19 cellular contexts compared by ENCODE assay signal in genomic region chr13:71252191-71252704, GRCh38.
A peak's percentile ranks its signal among the peaks of the same experiment; 100 is the strongest.
DNase-seq lines count a peak whose midpoint lies in the region; ATAC-seq, FAIRE-seq and TF ChIP-seq lines count a peak whose summit lies in the region.
"Had no signal": no experiment of that assay in that cellular context is flagged by ENCODE, and none has a peak within 500 bp of the region (broad histone marks: within the 10 kb centered on the region; RNA-seq: fewer than 3 reads in every experiment).

No MANE protein-coding gene starts in this region.

- no peak overlapping the region for H3K27ac ChIP-seq in left lung
- H3K27ac ChIP-seq: dorsolateral prefrontal cortex, spleen, testis had no signal

- ATAC-seq in left lung (peak; percentile 31), HG03025 (IDR thresholded peaks at IDR 0.05; ENCODE audit: low FRiP score, unreplicated experiment) (no peak), GM21529 (IDR thresholded peaks at IDR 0.05; ENCODE audit: unreplicated experiment) (no peak)
- ATAC-seq in activated T-cell treated with anti-CD3 and anti-CD28 coated beads, Interleukin-2, amount 50 U/mL, for 4 hours: no peak

- peak; percentile 25 to 35 for DNase-seq in AML-193 (lab: John Stamatoyannopoulos, UW)
- peak; percentile 1 for DNase-seq in KBM-7
- peak; percentile 25 for DNase-seq in bronchial epithelial cell (ENCODE audit: low read depth)
- no peak for DNase-seq in left lung
- no peak for DNase-seq in activated T-cell treated with anti-CD3 and anti-CD28 coated beads, Interleukin-2, amount 50 U/mL, for 4 hours
- DNase-seq in ACHN: no peak
- DNase-seq: activated CD4-positive, alpha-beta memory T cell treated with anti-CD3 and anti-CD28 coated beads for 36 hours; activated T-cell treated with anti-CD3 and anti-CD28 coated beads, Interleukin-2, amount 50 U/mL, for 24 hours; dorsolateral prefrontal cortex; IMR-90; NCI-H1092 treated with DMSO at 0.1 percent for 48 hours; NCI-H748 treated with DMSO at 0.1 percent for 48 hours; posterior cingulate gyrus; spleen; testis had no signal

- H3K4me3 ChIP-seq in bronchial epithelial cell (ENCODE audit: low read depth, low read length): no peak overlapping the region
- no peak overlapping the region for H3K4me3 ChIP-seq in left lung
- H3K4me3 ChIP-seq: dorsolateral prefrontal cortex, spleen, testis had no signal

- no peaks in the 10 kb centered on the region for H3K9me3 ChIP-seq in left lung
- H3K9me3 ChIP-seq: spleen, testis had no signal

- no peaks in the 10 kb centered on the region for H3K9me3 Mint-ChIP-seq in activated T-cell treated with anti-CD3 and anti-CD28 coated beads, Interleukin-2, amount 50 U/mL, for 4 hours
- H3K9me3 Mint-ChIP-seq: activated CD4-positive, alpha-beta memory T cell treated with anti-CD3 and anti-CD28 coated beads for 36 hours; activated T-cell treated with anti-CD3 and anti-CD28 coated beads, Interleukin-2, amount 50 U/mL, for 24 hours had no signal

- FAIRE-seq in bronchial epithelial cell (lab: Jason Lieb, UNC): no peak

- no peaks in the 10 kb centered on the region for H3K36me3 Mint-ChIP-seq in activated T-cell treated with anti-CD3 and anti-CD28 coated beads, Interleukin-2, amount 50 U/mL, for 4 hours (ENCODE audit: insufficient read depth)
- H3K36me3 Mint-ChIP-seq: activated CD4-positive, alpha-beta memory T cell treated with anti-CD3 and anti-CD28 coated beads for 36 hours; activated naive CD8-positive, alpha-beta T cell; brain had no signal

- TF ChIP-seq CTCF in bronchial epithelial cell (IDR thresholded peaks at IDR 0.05; ENCODE audit: insufficient read depth, low read length, severe bottlenecking): no peak
- TF ChIP-seq CTCF in left lung (IDR thresholded peaks at IDR 0.05): no peak

- H3K27me3 Mint-ChIP-seq in activated T-cell treated with anti-CD3 and anti-CD28 coated beads, Interleukin-2, amount 50 U/mL, for 4 hours (ENCODE audit: low read depth): no peaks in the 10 kb centered on the region
- H3K27me3 Mint-ChIP-seq: activated naive CD8-positive, alpha-beta T cell; activated T-cell treated with anti-CD3 and anti-CD28 coated beads, Interleukin-2, amount 50 U/mL, for 24 hours had no signal

- H3K36me3 ChIP-seq in bronchial epithelial cell (ENCODE audit: control insufficient read depth, insufficient read depth, low read length) (no peaks in the 10 kb centered on the region), left lung (no peaks in the 10 kb centered on the region)
- H3K36me3 ChIP-seq: spleen had no signal

- intact Hi-C loops in left lung (cut with DNase I): no loop called here

- H3K4me3 Mint-ChIP-seq in activated T-cell treated with anti-CD3 and anti-CD28 coated beads, Interleukin-2, amount 50 U/mL, for 4 hours: no peak overlapping the region
- H3K4me3 Mint-ChIP-seq: activated CD4-positive, alpha-beta memory T cell treated with anti-CD3 and anti-CD28 coated beads for 36 hours; activated naive CD8-positive, alpha-beta T cell; activated T-cell treated with anti-CD3 and anti-CD28 coated beads, Interleukin-2, amount 50 U/mL, for 24 hours; brain had no signal

- H3K4me1 Mint-ChIP-seq in activated T-cell treated with anti-CD3 and anti-CD28 coated beads, Interleukin-2, amount 50 U/mL, for 4 hours (ENCODE audit: low read depth): no peaks in the 10 kb centered on the region

- no peaks in the 10 kb centered on the region for H3K27me3 ChIP-seq in bronchial epithelial cell (ENCODE audit: control insufficient read depth, insufficient read depth, low read length)
- no peaks in the 10 kb centered on the region for H3K27me3 ChIP-seq in left lung
- H3K27me3 ChIP-seq: dorsolateral prefrontal cortex, spleen, testis had no signal

- peaks cover 0 to 2% of the 10 kb centered on the region in 2 donors for H3K4me1 ChIP-seq in left lung
- H3K4me1 ChIP-seq: spleen, testis had no signal

- in situ Hi-C loops in KBM-7 (cut with MboI; ENCODE audit: low pct_unique_long_range_greater_than_20kb, low sequenced_read_pairs): no loop called here
- in situ Hi-C loops in ACHN (cut with HindIII; ENCODE audit: low pct_ligation_motif_present, low pct_unique_long_range_greater_than_20kb, low sequenced_read_pairs): no loop called here

Comparison
In these comparisons a context has a peak if more than half of its experiments do, and no peak if none do; other contexts are left out.
1. DNase-seq: peak in AML-193 (2 of 2), KBM-7 (single experiment) and bronchial epithelial cell (single experiment); none in left lung (0 of 2), activated T-cell treated with anti-CD3 and anti-CD28 coated beads, Interleukin-2, amount 50 U/mL, for 4 hours (single experiment) and ACHN (single experiment).